In the genomic region with DNA sequence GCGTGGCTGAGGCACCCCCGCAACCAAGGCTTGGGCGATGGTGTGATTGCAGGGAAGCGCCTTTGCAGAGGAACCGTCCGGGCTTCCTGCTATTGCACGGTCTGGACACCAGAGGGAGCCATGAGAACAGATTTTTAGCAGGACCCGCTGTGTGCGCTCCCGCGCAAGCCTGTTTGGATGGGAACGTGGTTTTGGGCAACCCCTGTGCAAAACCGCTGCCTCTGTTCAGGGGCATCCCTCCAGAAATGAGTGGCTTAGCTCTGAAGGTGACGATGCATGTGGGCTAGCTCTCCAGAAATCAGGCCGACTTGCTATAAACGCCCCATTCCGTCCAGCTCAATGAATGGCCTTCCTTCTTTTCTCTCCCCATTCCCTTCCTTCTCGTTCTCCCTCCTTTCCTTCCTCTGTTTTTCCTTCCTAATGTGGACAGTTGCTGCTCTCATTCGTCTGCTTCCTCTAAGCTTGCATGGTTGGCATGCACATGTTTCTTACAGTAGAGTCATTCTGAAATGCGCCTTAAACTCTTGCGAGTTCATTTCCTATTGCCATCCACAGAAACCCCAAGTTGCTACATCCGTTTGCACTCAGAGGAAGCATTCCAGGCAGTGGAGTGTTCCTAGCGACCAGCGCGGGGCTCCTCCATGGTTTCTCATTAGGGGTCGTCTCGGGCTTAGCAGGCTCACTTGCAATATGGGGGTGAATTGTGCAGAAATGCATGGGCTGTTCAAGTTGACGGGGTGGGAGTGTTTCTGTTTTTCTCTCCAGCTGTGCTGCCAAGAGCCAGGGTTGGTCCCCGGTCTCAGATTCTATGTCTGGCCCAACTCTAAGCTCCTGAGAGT, we compare ENCODE assay signal across 7 cellular contexts.
DNase-seq lines count a peak whose midpoint lies in the region; ATAC-seq, FAIRE-seq and TF ChIP-seq lines count a peak whose summit lies in the region.

No MANE protein-coding gene starts in this region.

- 34 to 35% methylated on average over 14 to 29 of the region's 29 CpGs for WGBS in endodermal cell (ENCODE audit: insufficient coverage in 1 of 2, insufficient read length in 1 of 2), 2 experiments

- no peaks in the 10 kb centered on the region for H3K36me3 Mint-ChIP-seq in endodermal cell (ENCODE audit: low read depth)

- no peaks in the 10 kb centered on the region for H3K36me3 ChIP-seq in endodermal cell (ENCODE audit: control insufficient read depth, insufficient read depth, low read length)

- DNase-seq in GM12891 (ENCODE audit: insufficient read length, low spot score): peak; percentile 52
- DNase-seq in NCI-H526 treated with DMSO at 0.1 percent for 48 hours (lab: John Stamatoyannopoulos, UW): peak; percentile 2
- DNase-seq in activated CD8-positive, alpha-beta memory T cell treated with anti-CD3 and anti-CD28 coated beads for 1 hour (ENCODE audit: extremely low read depth in 1 of 2, low read depth in 1 of 2): peak; percentile 3 to 24
- peak; percentile 92 for DNase-seq in endodermal cell
- DNase-seq in midbrain (lab: John Stamatoyannopoulos, UW): peak; percentile 70
- DNase-seq in stimulated activated CD8-positive, alpha-beta memory T cell treated with anti-CD3 and anti-CD28 coated beads, Interleukin-15, amount 100 ng/mL, for 4 hours (ENCODE audit: low read depth in 2 of 2): peak; percentile 3 to 5

- peaks cover 10% of the 10 kb centered on the region for H3K27me3 Mint-ChIP-seq in endodermal cell (ENCODE audit: insufficient read depth)

- FAIRE-seq in GM12891 (lab: Jason Lieb, UNC): no peak

- TF ChIP-seq POLR2A in GM12891 (IDR thresholded peaks at IDR 0.05; ENCODE audit: low read depth, low read length): no peak

- no peak overlapping the region for H3K4me3 ChIP-seq in endodermal cell (ENCODE audit: low read length)

- peak; percentile 90 for TF ChIP-seq CTCF in endodermal cell (conservative IDR thresholded peaks at IDR 0.05)

- peak overlapping the region; percentile 29 for H3K4me3 Mint-ChIP-seq in endodermal cell

- H3K27me3 ChIP-seq in endodermal cell (ENCODE audit: control insufficient read depth, insufficient read depth, low read length, poor library complexity, severe bottlenecking): no peaks in the 10 kb centered on the region

- H3K9me3 Mint-ChIP-seq in endodermal cell: peaks cover under 1% of the 10 kb centered on the region

- no peaks in the 10 kb centered on the region for H3K4me1 ChIP-seq in endodermal cell (ENCODE audit: control insufficient read depth, insufficient read depth, low read length)

- H3K4me1 Mint-ChIP-seq in endodermal cell: peaks cover 11% of the 10 kb centered on the region

- no peak overlapping the region for H3K27ac ChIP-seq in endodermal cell (ENCODE audit: low read depth, low read length)

- no peak overlapping the region for H3K9ac ChIP-seq in endodermal cell (ENCODE audit: extremely low read depth, low read length, poor library complexity, severe bottlenecking)

- ATAC-seq in HG02938 (IDR thresholded peaks at IDR 0.05; ENCODE audit: unreplicated experiment): peak; percentile 68

- no peaks in the 10 kb centered on the region for H3K9me3 ChIP-seq in endodermal cell (ENCODE audit: control insufficient read depth, low read length)

- no peak overlapping the region for H3K27ac Mint-ChIP-seq in endodermal cell

TF ChIP-seq in GM12891, 5 proteins besides CTCF, POLR2A, EP300 and RAD21:
- TF ChIP-seq SPI1 (IDR thresholded peaks at IDR 0.05; ENCODE audit: low read depth, low read length): 0 out of 2 replicates have a peak, but pooled peaks have one; percentile 27
- TF ChIP-seq TAF1 (IDR thresholded peaks at IDR 0.05; ENCODE audit: low read depth, low read length): no peak
TF ChIP-seq in GM12891: peak in this region for 1.

Comparison
In these comparisons a context has a peak if more than half of its experiments do, and no peak if none do; other contexts are left out.
1. DNase-seq: peak in every context shown above with its lines; median percentile 92 in endodermal cell; 70 in midbrain; 52 in GM12891; 14 in activated CD8-positive, alpha-beta memory T cell treated with anti-CD3 and anti-CD28 coated beads for 1 hour; 4 in stimulated activated CD8-positive, alpha-beta memory T cell treated with anti-CD3 and anti-CD28 coated beads, Interleukin-15, amount 100 ng/mL, for 4 hours; 2 in NCI-H526 treated with DMSO at 0.1 percent for 48 hours.